Comparison of ENCODE assay signal across 8 cellular contexts in genomic region chr17:50638851-50639767, GRCh38. TPM values are rescaled to one million over a fixed set of nuclear protein-coding genes. Genes with fewer than 3 reads are reported as not detected.
DNase-seq lines count a peak whose midpoint lies in the region; ATAC-seq, FAIRE-seq and TF ChIP-seq lines count a peak whose summit lies in the region.

No MANE protein-coding gene starts in this region.

- peaks cover 32% of the 10 kb centered on the region for H3K27me3 Mint-ChIP-seq in activated T-cell treated with anti-CD3 and anti-CD28 coated beads, Interleukin-2, amount 50 U/mL, for 72 hours (ENCODE audit: low read depth)
- peaks cover 42% of the 10 kb centered on the region for H3K27me3 Mint-ChIP-seq in activated CD8-positive, alpha-beta memory T cell treated with anti-CD3 and anti-CD28 coated beads, Interleukin-2, amount 10 ng/mL, durations not matched to agents 7 days and 5 days
- peaks cover 39% of the 10 kb centered on the region for H3K27me3 Mint-ChIP-seq in activated naive CD8-positive, alpha-beta T cell treated with anti-CD3 and anti-CD28 coated beads, Interleukin-2, amount 50 U/mL, for 24 hours

- DNase-seq in DMS79 (lab: John Stamatoyannopoulos, UW) (peak; percentile 87), RCC 7860 (ENCODE audit: low spot score) (peak; percentile 99), fibroblast of pulmonary artery (ENCODE audit: low read depth) (peak; percentile 98), pancreas (peak; percentile 87 to 99 (median 98)), HEK293T (ENCODE audit: extremely low spot score) (no peak)
- DNase-seq in activated T-cell treated with anti-CD3 and anti-CD28 coated beads, Interleukin-2, amount 50 U/mL, for 72 hours: no peak
- no peak for DNase-seq in activated CD8-positive, alpha-beta memory T cell treated with anti-CD3 and anti-CD28 coated beads, Interleukin-2, amount 10 ng/mL, durations not matched to agents 7 days and 5 days
- DNase-seq in activated naive CD8-positive, alpha-beta T cell treated with anti-CD3 and anti-CD28 coated beads, Interleukin-2, amount 50 U/mL, for 24 hours: no peak

- no peaks in the 10 kb centered on the region for H3K36me3 ChIP-seq in pancreas

- ATAC-seq in pancreas: peak; percentile 73 to 81 (median 79)
- no peak for ATAC-seq in activated T-cell treated with anti-CD3 and anti-CD28 coated beads, Interleukin-2, amount 50 U/mL, for 72 hours (replicated peaks in 1 of 2)
- ATAC-seq in activated CD8-positive, alpha-beta memory T cell treated with anti-CD3 and anti-CD28 coated beads, Interleukin-2, amount 10 ng/mL, durations not matched to agents 7 days and 5 days: no peak
- ATAC-seq in activated naive CD8-positive, alpha-beta T cell treated with anti-CD3 and anti-CD28 coated beads, Interleukin-2, amount 50 U/mL, for 24 hours: no peak

- CTCF ChIA-PET in HEK293T (lab: Yijun Ruan, JAX): interaction anchor here (0.9 to 2.4 kb wide), 3 partner anchors 9 to 89 kb away, joined by 3 to 10 read pairs (median 8); no protein-coding TSS in a partner anchor
- CTCF ChIA-PET in activated CD8-positive, alpha-beta memory T cell treated with anti-CD3 and anti-CD28 coated beads, Interleukin-2, amount 10 ng/mL, durations not matched to agents 7 days and 5 days (lab: Charles Lee): interaction anchor here (1.0 to 3.7 kb wide), 2 partner anchors 14 to 28 kb away, joined by 3 to 15 read pairs; no protein-coding TSS in a partner anchor

- no peaks in the 10 kb centered on the region for H3K27me3 ChIP-seq in pancreas

- 18% methylated on average over 10 of the region's 10 CpGs for WGBS in pancreas, 2 donors

- no peaks in the 10 kb centered on the region for H3K4me1 Mint-ChIP-seq in activated T-cell treated with anti-CD3 and anti-CD28 coated beads, Interleukin-2, amount 50 U/mL, for 72 hours (ENCODE audit: low read depth)
- no peaks in the 10 kb centered on the region for H3K4me1 Mint-ChIP-seq in activated CD8-positive, alpha-beta memory T cell treated with anti-CD3 and anti-CD28 coated beads, Interleukin-2, amount 10 ng/mL, durations not matched to agents 7 days and 5 days
- no peaks in the 10 kb centered on the region for H3K4me1 Mint-ChIP-seq in activated naive CD8-positive, alpha-beta T cell treated with anti-CD3 and anti-CD28 coated beads, Interleukin-2, amount 50 U/mL, for 24 hours

- no peaks in the 10 kb centered on the region for H3K9me3 Mint-ChIP-seq in activated T-cell treated with anti-CD3 and anti-CD28 coated beads, Interleukin-2, amount 50 U/mL, for 72 hours
- H3K9me3 Mint-ChIP-seq in activated CD8-positive, alpha-beta memory T cell treated with anti-CD3 and anti-CD28 coated beads, Interleukin-2, amount 10 ng/mL, durations not matched to agents 7 days and 5 days (ENCODE audit: low read depth): no peaks in the 10 kb centered on the region
- H3K9me3 Mint-ChIP-seq in activated naive CD8-positive, alpha-beta T cell treated with anti-CD3 and anti-CD28 coated beads, Interleukin-2, amount 50 U/mL, for 24 hours: no peaks in the 10 kb centered on the region

- H3K27ac Mint-ChIP-seq in activated T-cell treated with anti-CD3 and anti-CD28 coated beads, Interleukin-2, amount 50 U/mL, for 72 hours: no peak overlapping the region
- no peak overlapping the region for H3K27ac Mint-ChIP-seq in activated CD8-positive, alpha-beta memory T cell treated with anti-CD3 and anti-CD28 coated beads, Interleukin-2, amount 10 ng/mL, durations not matched to agents 7 days and 5 days
- no peak overlapping the region for H3K27ac Mint-ChIP-seq in activated naive CD8-positive, alpha-beta T cell treated with anti-CD3 and anti-CD28 coated beads, Interleukin-2, amount 50 U/mL, for 24 hours

- no peaks in the 10 kb centered on the region for H3K9me3 ChIP-seq in pancreas

- no peak overlapping the region for H3K4me3 Mint-ChIP-seq in activated T-cell treated with anti-CD3 and anti-CD28 coated beads, Interleukin-2, amount 50 U/mL, for 72 hours
- H3K4me3 Mint-ChIP-seq in activated CD8-positive, alpha-beta memory T cell treated with anti-CD3 and anti-CD28 coated beads, Interleukin-2, amount 10 ng/mL, durations not matched to agents 7 days and 5 days: no peak overlapping the region
- H3K4me3 Mint-ChIP-seq in activated naive CD8-positive, alpha-beta T cell treated with anti-CD3 and anti-CD28 coated beads, Interleukin-2, amount 50 U/mL, for 24 hours: no peak overlapping the region

- H3K4me1 ChIP-seq in pancreas: peaks cover 36 to 61% (median 44%) of the 10 kb centered on the region in 3 donors

- peak overlapping the region; percentile 50 to 85 (median 74) for H3K27ac ChIP-seq in pancreas

- H3K36me3 Mint-ChIP-seq in activated T-cell treated with anti-CD3 and anti-CD28 coated beads, Interleukin-2, amount 50 U/mL, for 72 hours (ENCODE audit: insufficient read depth in 2 of 2): no peaks in the 10 kb centered on the region
- H3K36me3 Mint-ChIP-seq in activated CD8-positive, alpha-beta memory T cell treated with anti-CD3 and anti-CD28 coated beads, Interleukin-2, amount 10 ng/mL, durations not matched to agents 7 days and 5 days: no peaks in the 10 kb centered on the region
- H3K36me3 Mint-ChIP-seq in activated naive CD8-positive, alpha-beta T cell treated with anti-CD3 and anti-CD28 coated beads, Interleukin-2, amount 50 U/mL, for 24 hours (ENCODE audit: low read depth): no peaks in the 10 kb centered on the region

- peak; percentile 91 for FAIRE-seq in RCC 7860 (lab: Jason Lieb, UNC)
- no peak for FAIRE-seq in pancreas (lab: Jason Lieb, UNC)

- POLR2A ChIA-PET in HEK293T (lab: Yijun Ruan, JAX): interaction anchor here (1.0 to 1.7 kb wide), 3 partner anchors 9 to 67 kb away, joined by 3 to 4 read pairs (median 3); no protein-coding TSS in a partner anchor

- H3K4me3 ChIP-seq in fibroblast of pulmonary artery (replicated peaks; ENCODE audit: low read depth, low read length) (no peak overlapping the region), pancreas (no peak overlapping the region)

- no peak for TF ChIP-seq CTCF in fibroblast of pulmonary artery (IDR thresholded peaks at IDR 0.05; ENCODE audit: low read length, missing control alignments)
- no peak for TF ChIP-seq CTCF in pancreas (IDR thresholded peaks at IDR 0.05)

- intact Hi-C loops in pancreas (cut with DNase I): no loop called here

TF ChIP-seq in HEK293T, 16 proteins besides CTCF, POLR2A, EP300 and RAD21:
- TF ChIP-seq L3MBTL2 (conservative IDR thresholded peaks at IDR 0.05): no peak
- TF ChIP-seq PKNOX1 (IDR thresholded peaks at IDR 0.05): no peak
- no peak for TF ChIP-seq FOXM1 (IDR thresholded peaks at IDR 0.05; ENCODE audit: borderline replicate concordance)
- no peak for TF ChIP-seq ELF4 (IDR thresholded peaks at IDR 0.05)
- TF ChIP-seq HDGF (IDR thresholded peaks at IDR 0.05; ENCODE audit: borderline replicate concordance): no peak
- TF ChIP-seq NFRKB (IDR thresholded peaks at IDR 0.05): no peak
- no peak for TF ChIP-seq FOXK2 (IDR thresholded peaks at IDR 0.05)
- no peak for TF ChIP-seq SUZ12 (IDR thresholded peaks at IDR 0.05)
- no peak for TF ChIP-seq FOXA1 (IDR thresholded peaks at IDR 0.05)
- no peak for TF ChIP-seq LEF1 (IDR thresholded peaks at IDR 0.05; ENCODE audit: borderline replicate concordance)
- no peak for TF ChIP-seq SP1 (IDR thresholded peaks at IDR 0.05)
- no peak for TF ChIP-seq ZNF384 (IDR thresholded peaks at IDR 0.05)

RNA-seq across cellular contexts. Expression of gene ABCC3, which starts 4.4 kb away (rescaled TPM):
- total RNA-seq in pancreas: 100 to 1,000 TPM in 1 of 6 donors, 10 to 100 TPM in 5; 47.2 to 103 (median 83.4) TPM
- polyA plus RNA-seq in pancreas: 100 to 1,000 TPM; 163 to 209 TPM
- not detected for total RNA-seq in activated T-cell treated with anti-CD3 and anti-CD28 coated beads, Interleukin-2, amount 50 U/mL, for 72 hours
- total RNA-seq in activated CD8-positive, alpha-beta memory T cell treated with anti-CD3 and anti-CD28 coated beads, Interleukin-2, amount 10 ng/mL, durations not matched to agents 7 days and 5 days: not detected

Comparison
In these comparisons a context has a peak if more than half of its experiments do, and no peak if none do; other contexts are left out.
1. DNase-seq: peak in DMS79 (single experiment), RCC 7860 (single experiment), fibroblast of pulmonary artery (single experiment) and pancreas (6 of 6); none in activated T-cell treated with anti-CD3 and anti-CD28 coated beads, Interleukin-2, amount 50 U/mL, for 72 hours (0 of 2), HEK293T (single experiment), activated CD8-positive, alpha-beta memory T cell treated with anti-CD3 and anti-CD28 coated beads, Interleukin-2, amount 10 ng/mL, durations not matched to agents 7 days and 5 days (single experiment) and activated naive CD8-positive, alpha-beta T cell treated with anti-CD3 and anti-CD28 coated beads, Interleukin-2, amount 50 U/mL, for 24 hours (single experiment).
2. ATAC-seq: peak in pancreas (4 of 4); none in activated T-cell treated with anti-CD3 and anti-CD28 coated beads, Interleukin-2, amount 50 U/mL, for 72 hours (0 of 2), activated CD8-positive, alpha-beta memory T cell treated with anti-CD3 and anti-CD28 coated beads, Interleukin-2, amount 10 ng/mL, durations not matched to agents 7 days and 5 days (single experiment) and activated naive CD8-positive, alpha-beta T cell treated with anti-CD3 and anti-CD28 coated beads, Interleukin-2, amount 50 U/mL, for 24 hours (single experiment).
3. RNA of gene ABCC3, which starts 4.4 kb away (total RNA-seq): 47.2 to 103 TPM in pancreas; not detected in activated T-cell treated with anti-CD3 and anti-CD28 coated beads, Interleukin-2, amount 50 U/mL, for 72 hours and not detected in activated CD8-positive, alpha-beta memory T cell treated with anti-CD3 and anti-CD28 coated beads, Interleukin-2, amount 10 ng/mL, durations not matched to agents 7 days and 5 days; every median in the first group is over 10 times any median in the second.